Comparison of ENCODE assay signal across 11 cellular contexts in the genomic region with DNA sequence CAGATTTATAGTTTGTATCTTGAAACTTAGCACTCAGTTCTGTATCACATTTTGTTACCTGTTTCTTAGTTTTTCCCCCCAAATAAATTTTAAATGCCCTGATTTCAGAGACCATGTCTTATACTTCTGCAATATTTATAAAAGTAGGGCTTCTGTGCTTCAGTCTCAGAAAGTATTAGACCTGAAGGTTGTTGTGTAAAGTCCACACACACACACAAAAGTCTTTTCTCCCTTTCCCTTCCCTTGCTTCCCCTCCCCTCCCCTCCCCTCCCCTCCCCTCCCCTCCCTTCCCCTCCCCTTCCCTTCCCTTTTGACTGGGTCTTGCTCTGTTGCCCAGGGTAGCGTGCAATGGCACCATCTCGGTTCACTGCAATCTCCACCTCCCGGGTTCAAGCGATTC. TPM values are rescaled to one million over a fixed set of nuclear protein-coding genes. Genes with fewer than 3 reads are reported as not detected.
"Had no signal": no experiment of that assay in that cellular context is flagged by ENCODE, and none has a peak within 500 bp of the region (broad histone marks: within the 10 kb centered on the region; RNA-seq: fewer than 3 reads in every experiment).

No MANE protein-coding gene starts in this region.

- H3K4me1 ChIP-seq: HAP-1 had no signal

- H3K9ac ChIP-seq: GM23248 had no signal

- H3K27ac ChIP-seq: GM23248 had no signal

- H3K27ac Mint-ChIP-seq: GM23338, H9, HFFc6 had no signal

- H3K4me3 Mint-ChIP-seq: GM23338, H9, HFFc6 had no signal

- H2AFZ ChIP-seq: GM23248, GM23338 had no signal

- H3K9me3 Mint-ChIP-seq: GM23338, H9 had no signal

- H3K4me3 ChIP-seq: GM23248, GM23338, HAP-1 had no signal

- DNase-seq: GM23248, GOT3, H7, H9, HCEC 1CT, HFFc6 had no signal

- ATAC-seq: GM23338, HCT116 had no signal

- H3K9me3 ChIP-seq: HAP-1 had no signal

- FAIRE-seq: H1, H54 had no signal

- H3K36me3 ChIP-seq: HAP-1 had no signal

- H3K4me1 Mint-ChIP-seq: GM23338, H9 had no signal

- H3K4me2 ChIP-seq: GM23338 had no signal

RNA-seq across cellular contexts. Expression of a gene that starts 41.0 kb away (rescaled TPM):
- total RNA-seq: HFFc6 had no signal
